ENCODE assay signal across 23 cellular contexts in genomic region chr9:127386249-127386648, GRCh38. TPM values are rescaled to one million over a fixed set of nuclear protein-coding genes. Genes with fewer than 3 reads are reported as not detected.
"Had no signal": no experiment of that assay in that cellular context is flagged by ENCODE, and none has a peak within 500 bp of the region (broad histone marks: within the 10 kb centered on the region; RNA-seq: fewer than 3 reads in every experiment).

No MANE protein-coding gene starts in this region.

- H3K27me3 ChIP-seq: esophagus squamous epithelium, gastroesophageal sphincter, neutrophil, right lobe of liver, testis, tibial nerve, upper lobe of right lung, vagina had no signal

- H3K36me3 ChIP-seq: esophagus squamous epithelium, neutrophil, right lobe of liver, spleen, upper lobe of right lung, vagina had no signal

- H3K4me1 ChIP-seq: gastroesophageal sphincter, psoas muscle, testis, upper lobe of right lung had no signal

- H3K4me3 ChIP-seq: esophagus squamous epithelium, gastroesophageal sphincter, psoas muscle, right lobe of liver, spleen, testis, tibial nerve, upper lobe of right lung, vagina had no signal

- H3K9me3 ChIP-seq: esophagus squamous epithelium, gastroesophageal sphincter, neutrophil, psoas muscle, spleen, testis, tibial nerve, upper lobe of right lung, vagina had no signal

- DNase-seq: effector memory CD8-positive, alpha-beta T cell; esophagus squamous epithelium; foreskin fibroblast; glutamatergic neuron; islet precursor cell; mammary epithelial cell; nephron progenitor cell; psoas muscle; retina; spleen; stimulated activated CD4-positive, alpha-beta T cell treated with anti-CD3 and anti-CD28 coated beads, Interleukin-15, amount 100 ng/mL, for 24 hours; stimulated activated CD4-positive, alpha-beta T cell treated with anti-CD3 and anti-CD28 coated beads, Interleukin-1b, Interleukin-23, amount 100 ng/mL, for 48 hours; stimulated activated CD4-positive, alpha-beta T cell treated with anti-CD3 and anti-CD28 coated beads, Interleukin-4, amount 100 ng/mL, for 24 hours; testis; upper lobe of right lung had no signal

- ATAC-seq: effector memory CD8-positive, alpha-beta T cell; gastroesophageal sphincter; left lobe of liver; naive thymus-derived CD4-positive, alpha-beta T cell; psoas muscle; right lobe of liver; stimulated activated memory B cell treated with anti-CD40 and anti-IgM and Interleukin-4, amounts not matched to agents 10 μg/mL and 1 μg/mL and 100 μg/mL, for 72 hours had no signal

- H3K27ac ChIP-seq: esophagus squamous epithelium, gastroesophageal sphincter, neutrophil, psoas muscle, right lobe of liver, spleen, testis, tibial nerve, upper lobe of right lung, vagina had no signal

RNA-seq across cellular contexts. Expression of gene SLC2A8, which starts 10.7 kb away (rescaled TPM):
- polyA plus RNA-seq: naive thymus-derived CD4-positive, alpha-beta T cell had no signal
